ENCODE assay signal across 9 cellular contexts in genomic region chr14:100587763-100588411, GRCh38. TPM values are rescaled to one million over a fixed set of nuclear protein-coding genes. Genes with fewer than 3 reads are reported as not detected.
DNase-seq lines count a peak whose midpoint lies in the region; ATAC-seq and TF ChIP-seq lines count a peak whose summit lies in the region.
"Had no signal": no experiment of that assay in that cellular context is flagged by ENCODE, and none has a peak within 500 bp of the region (broad histone marks: within the 10 kb centered on the region; RNA-seq: fewer than 3 reads in every experiment).

No MANE protein-coding gene starts in this region.

- no peaks in the 10 kb centered on the region for H3K36me3 Mint-ChIP-seq in activated CD8-positive, alpha-beta T cell treated with anti-CD3 and anti-CD28 coated beads for 36 hours (ENCODE audit: low read depth)
- H3K36me3 Mint-ChIP-seq in stimulated activated naive B cell treated with anti-CD40 and anti-IgM and Interleukin-4, amounts not matched to agents 10 μg/mL and 1 μg/mL and 100 μg/mL, for 72 hours: no peaks in the 10 kb centered on the region

- H3K27me3 ChIP-seq in hepatocyte: peaks cover 19% of the 10 kb centered on the region

- no peak for TF ChIP-seq CTCF in activated CD8-positive, alpha-beta T cell treated with anti-CD3 and anti-CD28 coated beads for 36 hours (IDR thresholded peaks at IDR 0.05)
- no peak for TF ChIP-seq CTCF in hepatocyte (IDR thresholded peaks at IDR 0.05; ENCODE audit: poor library complexity)

- CTCF ChIA-PET in activated CD8-positive, alpha-beta T cell treated with anti-CD3 and anti-CD28 coated beads for 36 hours (lab: Charles Lee): interaction anchor here (1.0 to 1.8 kb wide), 2 partner anchors 30 to 58 kb away, joined by 3 to 4 read pairs; no protein-coding TSS in a partner anchor

- no peaks in the 10 kb centered on the region for H4K20me1 ChIP-seq in hepatocyte (ENCODE audit: insufficient read depth, poor library complexity, severe bottlenecking)

- no peaks in the 10 kb centered on the region for H3K9me3 Mint-ChIP-seq in activated CD8-positive, alpha-beta T cell treated with anti-CD3 and anti-CD28 coated beads for 36 hours
- no peaks in the 10 kb centered on the region for H3K9me3 Mint-ChIP-seq in stimulated activated naive B cell treated with anti-CD40 and anti-IgM and Interleukin-4, amounts not matched to agents 10 μg/mL and 1 μg/mL and 100 μg/mL, for 72 hours

- no peaks in the 10 kb centered on the region for H3K9me2 ChIP-seq in hepatocyte (replicated peaks; ENCODE audit: insufficient read depth)

- H3K4me3 Mint-ChIP-seq in activated CD8-positive, alpha-beta T cell treated with anti-CD3 and anti-CD28 coated beads for 36 hours: peak overlapping the region; percentile 58
- peak overlapping the region; percentile 44 to 68 for H3K4me3 Mint-ChIP-seq in stimulated activated naive B cell treated with anti-CD40 and anti-IgM and Interleukin-4, amounts not matched to agents 10 μg/mL and 1 μg/mL and 100 μg/mL, for 72 hours

- no peak overlapping the region for H3K4me3 ChIP-seq in hepatocyte

- no peak overlapping the region for H3K27ac ChIP-seq in hepatocyte

- no peaks in the 10 kb centered on the region for H3K79me2 ChIP-seq in hepatocyte

- WGBS in hepatocyte (ENCODE audit: low lambda C conversion rate, missing lambda C conversion rate): 74% methylated on average over 15 of the region's 15 CpGs

- peaks cover 13% of the 10 kb centered on the region for H3K27me3 Mint-ChIP-seq in activated CD8-positive, alpha-beta T cell treated with anti-CD3 and anti-CD28 coated beads for 36 hours
- H3K27me3 Mint-ChIP-seq in stimulated activated naive B cell treated with anti-CD40 and anti-IgM and Interleukin-4, amounts not matched to agents 10 μg/mL and 1 μg/mL and 100 μg/mL, for 72 hours: peaks cover 46 to 65% of the 10 kb centered on the region in 2 donors

- H3K4me2 ChIP-seq in hepatocyte: peak overlapping the region; percentile 66

- H3K27ac Mint-ChIP-seq in activated CD8-positive, alpha-beta T cell treated with anti-CD3 and anti-CD28 coated beads for 36 hours: no peak overlapping the region
- H3K27ac Mint-ChIP-seq in stimulated activated naive B cell treated with anti-CD40 and anti-IgM and Interleukin-4, amounts not matched to agents 10 μg/mL and 1 μg/mL and 100 μg/mL, for 72 hours: peak overlapping the region; percentile 49

- intact Hi-C loops in activated CD8-positive, alpha-beta T cell treated with anti-CD3 and anti-CD28 coated beads for 36 hours (cut with micrococcal nuclease): no loop called here

- POLR2A ChIA-PET in activated CD8-positive, alpha-beta T cell treated with anti-CD3 and anti-CD28 coated beads for 36 hours (lab: Charles Lee): no interaction called here

- ATAC-seq in activated CD8-positive, alpha-beta T cell treated with anti-CD3 and anti-CD28 coated beads for 36 hours: no peak
- peak in 1 of 2 donors; percentile 20 for ATAC-seq in stimulated activated naive B cell treated with anti-CD40 and anti-IgM and Interleukin-4, amounts not matched to agents 10 μg/mL and 1 μg/mL and 100 μg/mL, for 72 hours (replicated peaks)
- ATAC-seq in GM18907 (IDR thresholded peaks at IDR 0.05; ENCODE audit: unreplicated experiment): no peak

- H3K9me3 ChIP-seq in hepatocyte (ENCODE audit: low read depth): no peaks in the 10 kb centered on the region

- peaks cover 2% of the 10 kb centered on the region for H3K4me1 Mint-ChIP-seq in activated CD8-positive, alpha-beta T cell treated with anti-CD3 and anti-CD28 coated beads for 36 hours (ENCODE audit: low read depth)
- H3K4me1 Mint-ChIP-seq in stimulated activated naive B cell treated with anti-CD40 and anti-IgM and Interleukin-4, amounts not matched to agents 10 μg/mL and 1 μg/mL and 100 μg/mL, for 72 hours: peaks cover 0 to 8% of the 10 kb centered on the region in 2 donors

- peaks cover 5% of the 10 kb centered on the region for H3K4me1 ChIP-seq in hepatocyte (ENCODE audit: insufficient read depth)

- DNase-seq in activated effector memory CD4-positive, alpha-beta T cell treated with anti-CD3 and anti-CD28 coated beads, Interleukin-2, amount 50 U/mL, for 16 hours: peak; percentile 57
- no peak for DNase-seq in activated effector memory CD4-positive, alpha-beta T cell treated with Interleukin-2 at 50 U/mL for 16 hours
- no peak for DNase-seq in activated CD8-positive, alpha-beta T cell treated with anti-CD3 and anti-CD28 coated beads for 36 hours
- DNase-seq in hepatocyte (ENCODE audit: low spot score) (no peak), OCI-M2 (lab: John Stamatoyannopoulos, UW; ENCODE audit: unreplicated experiment) (no peak), DMS153 treated with DMSO at 0.1 percent for 48 hours (lab: John Stamatoyannopoulos, UW; ENCODE audit: unreplicated experiment) (no peak)
- DNase-seq in stimulated activated naive B cell treated with anti-CD40 and anti-IgM and Interleukin-4, amounts not matched to agents 10 μg/mL and 1 μg/mL and 100 μg/mL, for 72 hours: no peak

- no peak overlapping the region for H2AFZ ChIP-seq in hepatocyte

- no peaks in the 10 kb centered on the region for H3K36me3 ChIP-seq in hepatocyte (replicated peaks; ENCODE audit: insufficient read depth, low read depth)

RNA-seq across cellular contexts. Expression of gene BEGAIN, which starts 0.7 kb away (rescaled TPM):
- 1 to 10 TPM; 5.5 to 6.0 TPM for total RNA-seq in activated CD8-positive, alpha-beta T cell treated with anti-CD3 and anti-CD28 coated beads for 36 hours
- total RNA-seq in hepatocyte: 0.56 and 1.4 TPM in 2 replicates
- polyA plus RNA-seq in hepatocyte: 1.8 and 2.5 TPM in 2 replicates
- total RNA-seq: RPMI7951 had no signal
